Comparison of ENCODE assay signal across 8 cellular contexts in the genomic region with DNA sequence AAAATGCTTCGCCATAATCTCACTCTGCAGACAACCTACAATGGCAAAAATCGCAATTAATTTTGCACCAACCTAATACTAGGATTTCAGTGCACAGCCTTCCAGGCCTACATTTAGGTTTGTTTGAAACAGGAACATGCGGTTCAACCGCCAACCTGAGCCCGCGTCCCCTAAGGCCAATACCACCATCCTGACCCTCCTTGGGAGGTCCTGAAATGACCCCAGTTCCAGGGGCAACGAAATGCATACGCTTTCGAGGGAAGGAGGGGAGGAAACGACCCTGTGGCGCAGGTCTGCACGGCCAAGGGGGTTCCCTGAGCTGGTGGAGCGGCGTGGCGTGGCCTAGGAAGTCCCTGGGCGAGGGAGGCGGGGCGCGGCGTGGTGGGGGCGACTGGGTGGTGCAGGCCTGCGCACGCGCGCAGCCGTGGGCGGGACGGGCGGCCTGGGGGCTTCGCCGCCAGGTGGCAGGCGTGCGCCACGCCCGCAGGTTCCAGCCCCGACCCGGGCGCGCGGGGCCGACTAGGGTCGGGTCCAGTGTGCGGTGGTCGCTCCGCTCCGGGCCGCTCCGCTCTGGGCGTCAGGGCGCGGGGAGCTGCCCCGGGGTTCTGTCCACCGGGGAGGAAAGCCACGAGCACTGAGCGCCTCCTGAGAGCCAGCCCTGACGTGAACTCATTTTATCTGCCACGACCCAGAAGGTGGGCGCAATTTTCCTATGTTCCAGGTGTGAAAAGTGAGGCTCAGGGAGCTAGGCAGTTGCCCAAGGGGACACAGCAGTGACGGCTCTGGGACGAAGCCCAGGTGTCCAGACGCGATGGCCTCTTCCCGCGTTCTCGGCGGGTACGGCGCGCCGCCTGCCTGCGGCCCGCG.
DNase-seq lines count a peak whose midpoint lies in the region; ATAC-seq, FAIRE-seq and TF ChIP-seq lines count a peak whose summit lies in the region.

No MANE protein-coding gene starts in this region.

- H3K27me3 ChIP-seq in OCI-LY3 (ENCODE audit: low read depth, low read length) (no peaks in the 10 kb centered on the region), mucosa of stomach (ENCODE audit: control insufficient read depth, insufficient read depth, low read length) (no peaks in the 10 kb centered on the region)

- peaks cover 30% of the 10 kb centered on the region for H3K79me2 ChIP-seq in OCI-LY3 (ENCODE audit: low read length)

- peak overlapping the region; percentile 94 for H3K4me2 ChIP-seq in OCI-LY3 (ENCODE audit: low read length)

- peak overlapping the region; percentile 96 for H3K9ac ChIP-seq in OCI-LY3 (ENCODE audit: low read length)
- peak overlapping the region; percentile 83 for H3K9ac ChIP-seq in mucosa of stomach (ENCODE audit: low read length)

- H3K27ac ChIP-seq in OCI-LY3 (ENCODE audit: low read length): peak overlapping the region; percentile 90

- no peak for TF ChIP-seq POLR2A in erythroblast (IDR thresholded peaks at IDR 0.05; ENCODE audit: low read length)

- H3K36me3 ChIP-seq in OCI-LY3 (replicated peaks; ENCODE audit: low read depth, low read length): peaks cover 2% of the 10 kb centered on the region
- no peaks in the 10 kb centered on the region for H3K36me3 ChIP-seq in mucosa of stomach (ENCODE audit: control insufficient read depth, insufficient read depth, low read length)

- peak; percentile 43 for ATAC-seq in GM19468 (IDR thresholded peaks at IDR 0.05; ENCODE audit: extremely low read depth, unreplicated experiment)

- H4K20me1 ChIP-seq in OCI-LY3 (ENCODE audit: insufficient read depth, low read length): peaks cover 4% of the 10 kb centered on the region

- DNase-seq in COR-L47 (lab: John Stamatoyannopoulos, UW) (peak; percentile 80), HTR-8/SVneo (ENCODE audit: insufficient read length, low spot score) (peak; percentile 86), activated T-cell treated with anti-CD3 and anti-CD28 coated beads for 48 hours (ENCODE audit: low read depth) (peak; percentile 93), erythroblast (lab: John Stamatoyannopoulos, UW) (peak; percentile 88 to 94)
- DNase-seq in stimulated activated CD8-positive, alpha-beta memory T cell treated with anti-CD3 and anti-CD28 coated beads, Interleukin-7, amount 100 ng/mL, for 24 hours (ENCODE audit: low read depth): peak; percentile 85

- H3K4me1 ChIP-seq in OCI-LY3 (ENCODE audit: low read length): peaks cover 67% of the 10 kb centered on the region
- H3K4me1 ChIP-seq in mucosa of stomach (ENCODE audit: control insufficient read depth, insufficient read depth, low read length): peaks cover 26% of the 10 kb centered on the region

- H2AFZ ChIP-seq in OCI-LY3 (ENCODE audit: low read depth, low read length): peak overlapping the region; percentile 74; the same call in 1 of the 2 replicates

- no peaks in the 10 kb centered on the region for H3K9me3 ChIP-seq in OCI-LY3 (ENCODE audit: insufficient read depth, low read length)
- H3K9me3 ChIP-seq in mucosa of stomach (ENCODE audit: control insufficient read depth, low read length): no peaks in the 10 kb centered on the region

- peak overlapping the region; percentile 85 for H3K4me3 ChIP-seq in OCI-LY3 (ENCODE audit: low read length)
- peak overlapping the region; percentile 71 for H3K4me3 ChIP-seq in mucosa of stomach (ENCODE audit: low read length)

- peak; percentile 91 for FAIRE-seq in HTR-8/SVneo (lab: Jason Lieb, UNC)

- TF ChIP-seq CTCF in OCI-LY3 (IDR thresholded peaks at IDR 0.05; ENCODE audit: low read depth, low read length): peak; percentile 56

Comparison
In these comparisons a context has a peak if more than half of its experiments do, and no peak if none do; other contexts are left out.
1. Peak in every context shown above with its lines: DNase-seq, ATAC-seq, H3K4me3 ChIP-seq and H3K27ac ChIP-seq.